ENCODE assay signal across 10 cellular contexts in genomic region chr2:176128172-176129012, GRCh38. TPM values are rescaled to one million over a fixed set of nuclear protein-coding genes. Genes with fewer than 3 reads are reported as not detected.
DNase-seq lines count a peak whose midpoint lies in the region; ATAC-seq and TF ChIP-seq lines count a peak whose summit lies in the region.
"Had no signal": no experiment of that assay in that cellular context is flagged by ENCODE, and none has a peak within 500 bp of the region (broad histone marks: within the 10 kb centered on the region; RNA-seq: fewer than 3 reads in every experiment).

No MANE protein-coding gene starts in this region.

- H3K4me3 Mint-ChIP-seq in activated CD4-positive, alpha-beta memory T cell treated with anti-CD3 and anti-CD28 coated beads, Interleukin-2, amount 10 ng/mL, durations not matched to agents 7 days and 5 days = peak overlapping the region; percentile 30

- intact Hi-C loops in left colon (cut with DNase I, micrococcal nuclease) (loop anchor here (5.0 to 10.0 kb wide), 3 partner anchors 516 to 1019 kb away; no protein-coding TSS in a partner anchor), tibial artery (cut with DNase I; ENCODE audit: low total_unique reads) (loop anchor here (5.0 kb wide), 2 partner anchors 329 to 509 kb away; no protein-coding TSS in a partner anchor)

- H3K4me3 ChIP-seq in tibial artery (peak overlapping the region; percentile 60 to 72), MM.1S (ENCODE audit: low read length) (no peak overlapping the region)

- peaks cover 81% of the 10 kb centered on the region for H3K27me3 Mint-ChIP-seq in activated CD4-positive, alpha-beta memory T cell treated with anti-CD3 and anti-CD28 coated beads, Interleukin-2, amount 10 ng/mL, durations not matched to agents 7 days and 5 days

- no peaks in the 10 kb centered on the region for H3K79me2 ChIP-seq in MM.1S (ENCODE audit: low read length)

- H3K4me1 ChIP-seq in tibial artery (peaks cover 0 to 48% (median 25%) of the 10 kb centered on the region in 4 donors), MM.1S (ENCODE audit: low read length) (no peaks in the 10 kb centered on the region)

- ATAC-seq in left colon (peak; percentile 10), GM18519 (IDR thresholded peaks at IDR 0.05; ENCODE audit: low FRiP score, unreplicated experiment) (no peak), HG02763 (IDR thresholded peaks at IDR 0.05; ENCODE audit: unreplicated experiment) (no peak)
- ATAC-seq: activated CD4-positive, CD25-positive, alpha-beta regulatory T cell treated with anti-CD3 and anti-CD28 coated beads, Interleukin-2, amount 50 U/mL, for 24 hours had no signal

- CTCF ChIA-PET in activated CD4-positive, alpha-beta memory T cell treated with anti-CD3 and anti-CD28 coated beads, Interleukin-2, amount 10 ng/mL, durations not matched to agents 7 days and 5 days (lab: Charles Lee) = interaction anchor here (0.6 to 4.0 kb wide), 11 partner anchors 11 to 524 kb away, joined by 3 to 43 read pairs (median 10); no protein-coding TSS in a partner anchor

- H3K27ac ChIP-seq in tibial artery = peak overlapping the region; percentile 79 to 95
- H3K27ac ChIP-seq in MM.1S (ENCODE audit: low read length) = no peak overlapping the region

- H3K9me2 ChIP-seq in MM.1S (replicated peaks; ENCODE audit: insufficient read depth, low read length) = no peaks in the 10 kb centered on the region

- peak overlapping the region; percentile 63 for H3K27ac Mint-ChIP-seq in activated CD4-positive, alpha-beta memory T cell treated with anti-CD3 and anti-CD28 coated beads, Interleukin-2, amount 10 ng/mL, durations not matched to agents 7 days and 5 days

- H3K27me3 ChIP-seq in tibial artery (peaks cover 0 to 68% of the 10 kb centered on the region in 2 donors), MM.1S (replicated peaks; ENCODE audit: insufficient read depth, low read length) (peaks cover 34% of the 10 kb centered on the region)

- POLR2A ChIA-PET in activated CD4-positive, alpha-beta memory T cell treated with anti-CD3 and anti-CD28 coated beads, Interleukin-2, amount 10 ng/mL, durations not matched to agents 7 days and 5 days (lab: Charles Lee) = no interaction called here

- H3K4me1 Mint-ChIP-seq in activated CD4-positive, alpha-beta memory T cell treated with anti-CD3 and anti-CD28 coated beads, Interleukin-2, amount 10 ng/mL, durations not matched to agents 7 days and 5 days = peaks cover 22% of the 10 kb centered on the region

- TF ChIP-seq CTCF in tibial artery (IDR thresholded peaks at IDR 0.05) = no peak
- no peak for TF ChIP-seq CTCF in MM.1S (IDR thresholded peaks at IDR 0.05; ENCODE audit: low read length)

- H3K9me3 ChIP-seq in tibial artery (no peaks in the 10 kb centered on the region), MM.1S (replicated peaks; ENCODE audit: insufficient read depth, low read length) (no peaks in the 10 kb centered on the region)

- no peaks in the 10 kb centered on the region for H4K20me1 ChIP-seq in MM.1S (ENCODE audit: insufficient read depth, low read length)

- H3F3A ChIP-seq in MM.1S (ENCODE audit: insufficient read depth, low read length) = no peaks in the 10 kb centered on the region

- no peak overlapping the region for H2AFZ ChIP-seq in MM.1S (ENCODE audit: low read length)

- H3K36me3 ChIP-seq in tibial artery = no peaks in the 10 kb centered on the region
- no peaks in the 10 kb centered on the region for H3K36me3 ChIP-seq in MM.1S (replicated peaks; ENCODE audit: insufficient read depth, low read length)

- H3K4me2 ChIP-seq in MM.1S (ENCODE audit: low read depth, low read length) = no peak overlapping the region

- peak; percentile 52 for DNase-seq in activated CD8-positive, alpha-beta memory T cell treated with anti-CD3 and anti-CD28 coated beads, Interleukin-2, amount 50 U/mL, for 48 hours
- DNase-seq in activated CD8-positive, alpha-beta memory T cell treated with anti-CD3 and anti-CD28 coated beads, Interleukin-2, amount 50 U/mL, for 4 hours = no peak
- DNase-seq in activated CD4-positive, alpha-beta memory T cell treated with anti-CD3 and anti-CD28 coated beads, Interleukin-2, amount 10 ng/mL, durations not matched to agents 7 days and 5 days = no peak
- DNase-seq in left colon (peak in 1 of 2 donors; percentile 53), tibial artery (no peak), MM.1S (no peak)

- no peaks in the 10 kb centered on the region for H3K9me3 Mint-ChIP-seq in activated CD4-positive, alpha-beta memory T cell treated with anti-CD3 and anti-CD28 coated beads, Interleukin-2, amount 10 ng/mL, durations not matched to agents 7 days and 5 days

- H3K9ac ChIP-seq in MM.1S (ENCODE audit: low read length) = no peak overlapping the region

- H3K36me3 Mint-ChIP-seq in activated CD4-positive, alpha-beta memory T cell treated with anti-CD3 and anti-CD28 coated beads, Interleukin-2, amount 10 ng/mL, durations not matched to agents 7 days and 5 days (ENCODE audit: low read depth) = peaks cover 10% of the 10 kb centered on the region

RNA-seq across cellular contexts. Expression of gene HOXD8, which starts 1.1 kb away (rescaled TPM):
- not detected for total RNA-seq in activated CD4-positive, alpha-beta memory T cell treated with anti-CD3 and anti-CD28 coated beads, Interleukin-2, amount 10 ng/mL, durations not matched to agents 7 days and 5 days
- 1 to 10 TPM; 6.2 to 9.8 TPM for total RNA-seq in left colon
- total RNA-seq: pulmonary artery endothelial cell had no signal

RNA-seq across cellular contexts. Expression of gene HOXD9, which starts 5.9 kb away (rescaled TPM):
- not detected for total RNA-seq in activated CD4-positive, alpha-beta memory T cell treated with anti-CD3 and anti-CD28 coated beads, Interleukin-2, amount 10 ng/mL, durations not matched to agents 7 days and 5 days
- total RNA-seq in left colon = 1 to 10 TPM; 1.4 to 5.8 TPM
- total RNA-seq: pulmonary artery endothelial cell had no signal

RNA-seq across cellular contexts. Expression of gene HOXD10, which starts 11.8 kb away (rescaled TPM):
- total RNA-seq in activated CD4-positive, alpha-beta memory T cell treated with anti-CD3 and anti-CD28 coated beads, Interleukin-2, amount 10 ng/mL, durations not matched to agents 7 days and 5 days = not detected
- total RNA-seq in left colon = 10 to 100 TPM in 1 of 2 donors, 1 to 10 TPM in 1; 1.0 to 14.8 TPM
- total RNA-seq: pulmonary artery endothelial cell had no signal

RNA-seq across cellular contexts. Expression of gene HOXD11, which starts 21.3 kb away (rescaled TPM):
- total RNA-seq in activated CD4-positive, alpha-beta memory T cell treated with anti-CD3 and anti-CD28 coated beads, Interleukin-2, amount 10 ng/mL, durations not matched to agents 7 days and 5 days = not detected
- 1 to 10 TPM in 1 of 2 donors, under 1 TPM in 1; 0.37 to 4.2 TPM for total RNA-seq in left colon
- total RNA-seq: pulmonary artery endothelial cell had no signal

RNA-seq across cellular contexts. Expression of gene HOXD4, which starts 23.0 kb away (rescaled TPM):
- total RNA-seq in activated CD4-positive, alpha-beta memory T cell treated with anti-CD3 and anti-CD28 coated beads, Interleukin-2, amount 10 ng/mL, durations not matched to agents 7 days and 5 days = not detected
- 1 to 10 TPM; 3.8 to 9.7 TPM for total RNA-seq in left colon
- total RNA-seq: pulmonary artery endothelial cell had no signal

Comparison
In these comparisons a context has a peak if more than half of its experiments do, and no peak if none do; other contexts are left out.
1. RNA of gene HOXD8, which starts 1.1 kb away (total RNA-seq): 6.2 to 9.8 TPM in left colon; not detected in activated CD4-positive, alpha-beta memory T cell treated with anti-CD3 and anti-CD28 coated beads, Interleukin-2, amount 10 ng/mL, durations not matched to agents 7 days and 5 days; every median in the first group is over 4 times any median in the second.